In genomic region chr2:27291865-27292264, GRCh38 we compare ENCODE assay signal across 16 cellular contexts. TPM values are rescaled to one million over a fixed set of nuclear protein-coding genes. Genes with fewer than 3 reads are reported as not detected.
A peak's percentile ranks its signal among the peaks of the same experiment; 100 is the strongest.
DNase-seq lines count a peak whose midpoint lies in the region; TF ChIP-seq lines count a peak whose summit lies in the region.
"Had no signal": no experiment of that assay in that cellular context is flagged by ENCODE, and none has a peak within 500 bp of the region (broad histone marks: within the 10 kb centered on the region; RNA-seq: fewer than 3 reads in every experiment).

No MANE protein-coding gene starts in this region.

- no peaks in the 10 kb centered on the region for H3K9me3 ChIP-seq in BLaER1 treated with 17β-estradiol and CSF1 and Interleukin-3, amounts not matched to agents 10 nM and 100 nM (replicated peaks in 1 of 11)
- H3K9me3 ChIP-seq in HUES6 (ENCODE audit: control insufficient read depth, insufficient read depth, low read depth, low read length) (no peaks in the 10 kb centered on the region), hepatocyte (ENCODE audit: low read depth) (no peaks in the 10 kb centered on the region), ovary (no peaks in the 10 kb centered on the region)

- TF ChIP-seq POLR2A in ovary (IDR thresholded peaks at IDR 0.05), result no peak

- peak overlapping the region in 8 of 11 experiments; percentile 71 to 83 (median 76); a peak in 16 of 22 replicates for H3K4me2 ChIP-seq in BLaER1 treated with 17β-estradiol and CSF1 and Interleukin-3, amounts not matched to agents 10 nM and 100 nM
- no peak overlapping the region for H3K4me2 ChIP-seq in hepatocyte

- H3K27ac ChIP-seq in BLaER1 treated with 17β-estradiol and CSF1 and Interleukin-3, amounts not matched to agents 10 nM and 100 nM, result peak overlapping the region in 3 of 11 experiments; percentile 33 to 73 (median 57); a peak in 5 of 22 replicates
- no peak overlapping the region for H3K27ac ChIP-seq in HUES6 (ENCODE audit: low read depth, low read length)
- peak overlapping the region; percentile 99 for H3K27ac ChIP-seq in VCaP
- H3K27ac ChIP-seq in hepatocyte, result no peak overlapping the region
- H3K27ac ChIP-seq in ovary, result no peak overlapping the region

- TF ChIP-seq CTCF in VCaP (conservative IDR thresholded peaks at IDR 0.05) (no peak), hepatocyte (IDR thresholded peaks at IDR 0.05; ENCODE audit: poor library complexity) (peak; percentile 11), ovary (IDR thresholded peaks at IDR 0.05) (no peak)

- no peaks in the 10 kb centered on the region for H3K9me2 ChIP-seq in hepatocyte (replicated peaks; ENCODE audit: insufficient read depth)

- no peak for TF ChIP-seq EP300 in ovary (IDR thresholded peaks at IDR 0.05)

- no peak overlapping the region for H3K9ac ChIP-seq in BLaER1 treated with 17β-estradiol and CSF1 and Interleukin-3, amounts not matched to agents 10 nM and 100 nM
- H3K9ac ChIP-seq in HUES6 (ENCODE audit: low read length), result no peak overlapping the region

- H3K27me3 ChIP-seq in BLaER1 treated with 17β-estradiol and CSF1 and Interleukin-3, amounts not matched to agents 10 nM and 100 nM, result no peaks in the 10 kb centered on the region
- H3K27me3 ChIP-seq in HUES6 (ENCODE audit: control insufficient read depth, insufficient read depth, low read length) (no peaks in the 10 kb centered on the region), hepatocyte (peaks cover 12% of the 10 kb centered on the region), ovary (no peaks in the 10 kb centered on the region)

- no peak overlapping the region for H3K4me3 ChIP-seq in BLaER1 treated with 17β-estradiol and CSF1 and Interleukin-3, amounts not matched to agents 10 nM and 100 nM
- H3K4me3 ChIP-seq in HUES6 (ENCODE audit: low read depth, low read length) (0 out of 2 replicates have a peak overlapping the region, but pooled peaks have one; percentile 2), hepatocyte (no peak overlapping the region), ovary (no peak overlapping the region)

- H4K20me1 ChIP-seq in BLaER1 treated with 17β-estradiol and CSF1 and Interleukin-3, amounts not matched to agents 10 nM and 100 nM, result no peaks in the 10 kb centered on the region
- H4K20me1 ChIP-seq in hepatocyte (ENCODE audit: insufficient read depth, poor library complexity, severe bottlenecking), result no peaks in the 10 kb centered on the region

- 13% methylated on average over 6 of the region's 6 CpGs for WGBS in hepatocyte (ENCODE audit: low lambda C conversion rate, missing lambda C conversion rate)
- 23 to 34% (median 25%) methylated on average over 6 of the region's 6 CpGs for WGBS in ovary, 3 donors

- intact Hi-C loops in ovary (cut with DNase I), result no loop called here

- no peaks in the 10 kb centered on the region for H3K79me2 ChIP-seq in hepatocyte

- H3K4me1 ChIP-seq in BLaER1 treated with 17β-estradiol and CSF1 and Interleukin-3, amounts not matched to agents 10 nM and 100 nM, result peaks cover 12 to 54% (median 47%) of the 10 kb centered on the region in 10 experiments
- H3K4me1 ChIP-seq in HUES6 (ENCODE audit: control insufficient read depth, insufficient read depth, low read length), result peaks cover 15% of the 10 kb centered on the region
- H3K4me1 ChIP-seq in hepatocyte (ENCODE audit: insufficient read depth), result peaks cover 4% of the 10 kb centered on the region
- H3K4me1 ChIP-seq in ovary (ENCODE audit: insufficient read depth), result no peaks in the 10 kb centered on the region

- H2AFZ ChIP-seq in hepatocyte, result no peak overlapping the region

- DNase-seq in hepatocyte (ENCODE audit: low spot score), result no peak
- no peak for DNase-seq in ovary
- no peak for DNase-seq in stimulated activated CD4-positive, alpha-beta T cell treated with anti-CD3 and anti-CD28 coated beads, Interleukin-1b, Interleukin-23, amount 100 ng/mL, for 48 hours
- DNase-seq in activated CD8-positive, alpha-beta memory T cell treated with anti-CD3 and anti-CD28 coated beads, Interleukin-2, amount 50 U/mL, for 4 hours, result no peak
- DNase-seq in cerebellum (ENCODE audit: low spot score), result no peak
- DNase-seq: activated B cell treated with CpG ODN at 0.5 μM for 24 hours; activated T-cell treated with anti-CD3 and anti-CD28 coated beads, Interleukin-2, amount 50 U/mL, for 48 hours; HCEC 1CT; NCI-H2227 treated with DMSO at 0.1 percent for 48 hours; SIG-M5 had no signal

- no peaks in the 10 kb centered on the region for H3K36me3 ChIP-seq in BLaER1 treated with 17β-estradiol and CSF1 and Interleukin-3, amounts not matched to agents 10 nM and 100 nM
- H3K36me3 ChIP-seq in HUES6 (ENCODE audit: control insufficient read depth, insufficient read depth, low read length) (no peaks in the 10 kb centered on the region), hepatocyte (replicated peaks; ENCODE audit: insufficient read depth, low read depth) (no peaks in the 10 kb centered on the region), ovary (no peaks in the 10 kb centered on the region)

RNA-seq across cellular contexts. Expression of gene TRIM54, which starts 9.6 kb away (rescaled TPM):
- not detected in 2 replicates for total RNA-seq in hepatocyte
- polyA plus RNA-seq in hepatocyte, result not detected in 2 replicates
- total RNA-seq in ovary, result under 1 TPM in 4 of 7 donors, not detected in 3; 0.12 to 0.72 (median 0.49) TPM
- polyA plus RNA-seq in ovary, result under 1 TPM; 0.20 to 0.21 TPM
- 1.2 TPM for total RNA-seq in cerebellum
- total RNA-seq: activated B cell treated with CpG ODN at 0.5 μM for 24 hours had no signal
- polyA plus RNA-seq: CD14-positive monocyte, neural cell had no signal

RNA-seq across cellular contexts. Expression of gene UCN, which starts 16.4 kb away (rescaled TPM):
- total RNA-seq in hepatocyte (1.4 and 2.9 TPM in 2 replicates), ovary (1 to 10 TPM; 1.4 to 5.6 (median 1.6) TPM), cerebellum (1.2 TPM)
- polyA plus RNA-seq in hepatocyte (1.0 and 2.6 TPM in 2 replicates), ovary (1 to 10 TPM in 1 of 2 donors, not detected in 1; 1.5 TPM)

RNA-seq across cellular contexts. Expression of gene DNAJC5G, which starts 16.6 kb away (rescaled TPM):
- not detected in 2 replicates for total RNA-seq in hepatocyte
- not detected in 2 replicates for polyA plus RNA-seq in hepatocyte
- total RNA-seq in ovary, result under 1 TPM in 1 of 7 donors, not detected in 6; 0.56 TPM
- under 1 TPM; 0.16 to 0.83 TPM for polyA plus RNA-seq in ovary
- 1.3 TPM for total RNA-seq in cerebellum
- total RNA-seq: activated B cell treated with CpG ODN at 0.5 μM for 24 hours, kidney epithelial cell had no signal
- polyA plus RNA-seq: CD14-positive monocyte, neural cell had no signal

RNA-seq across cellular contexts. Expression of gene SLC30A3, which starts 29.0 kb away (rescaled TPM):
- 0.20 TPM in 1 of 2 replicates, not detected in the other for total RNA-seq in hepatocyte
- polyA plus RNA-seq in hepatocyte, result not detected in 2 replicates
- total RNA-seq in ovary, result 1 to 10 TPM in 1 of 7 donors, under 1 TPM in 3, not detected in 3; 0.23 to 1.1 (median 0.45) TPM
- under 1 TPM; 0.27 to 0.38 TPM for polyA plus RNA-seq in ovary
- total RNA-seq in cerebellum, result 3.2 TPM
- polyA plus RNA-seq: CD14-positive monocyte, neural cell had no signal

RNA-seq across cellular contexts. Expression of gene MPV17, which starts 31.0 kb away (rescaled TPM):
- total RNA-seq in hepatocyte (71.4 and 96.8 TPM in 2 replicates), ovary (10 to 100 TPM; 47.0 to 64.3 (median 59.9) TPM), cerebellum (60.4 TPM)
- polyA plus RNA-seq in hepatocyte (111 and 131 TPM in 2 replicates), ovary (100 to 1,000 TPM in 1 of 2 donors, 10 to 100 TPM in 1; 61.8 to 169 TPM)
